ENCODE assay signal across 16 cellular contexts in genomic region chr3:102102394-102102793, GRCh38.
"Had no signal": no experiment of that assay in that cellular context is flagged by ENCODE, and none has a peak within 500 bp of the region (broad histone marks: within the 10 kb centered on the region; RNA-seq: fewer than 3 reads in every experiment).

No MANE protein-coding gene starts in this region.

- H3K27me3 ChIP-seq: cardiac muscle cell, dorsolateral prefrontal cortex, upper lobe of left lung had no signal

- H3K27ac ChIP-seq: cardiac muscle cell, dorsolateral prefrontal cortex, parathyroid adenoma, thoracic aorta, upper lobe of left lung had no signal

- H3K4me1 ChIP-seq: parathyroid adenoma, upper lobe of left lung had no signal

- H3K4me3 ChIP-seq: cardiac muscle cell, dorsolateral prefrontal cortex, thoracic aorta, upper lobe of left lung had no signal

- DNase-seq: activated CD4-positive, alpha-beta memory T cell treated with anti-CD3 and anti-CD28 coated beads for 36 hours; activated CD4-positive, alpha-beta T cell treated with anti-CD3 and anti-CD28 coated beads for 4 hours; activated T-cell treated with anti-CD3 and anti-CD28 coated beads for 4 hours; amniotic stem cell; dorsolateral prefrontal cortex; erythroblast; foreskin melanocyte; natural killer cell; stimulated activated naive B cell treated with anti-CD40 and anti-IgM and Interleukin-4, amounts not matched to agents 10 μg/mL and 1 μg/mL and 100 μg/mL, for 72 hours; SW 1271; T-helper 2 cell; upper lobe of left lung had no signal

- H3K36me3 ChIP-seq: cardiac muscle cell, thoracic aorta, upper lobe of left lung had no signal

- ATAC-seq: natural killer cell; stimulated activated naive B cell treated with anti-CD40 and anti-IgM and Interleukin-4, amounts not matched to agents 10 μg/mL and 1 μg/mL and 100 μg/mL, for 72 hours; WTC11 had no signal
